18 cellular contexts compared by ENCODE assay signal in the genomic region with DNA sequence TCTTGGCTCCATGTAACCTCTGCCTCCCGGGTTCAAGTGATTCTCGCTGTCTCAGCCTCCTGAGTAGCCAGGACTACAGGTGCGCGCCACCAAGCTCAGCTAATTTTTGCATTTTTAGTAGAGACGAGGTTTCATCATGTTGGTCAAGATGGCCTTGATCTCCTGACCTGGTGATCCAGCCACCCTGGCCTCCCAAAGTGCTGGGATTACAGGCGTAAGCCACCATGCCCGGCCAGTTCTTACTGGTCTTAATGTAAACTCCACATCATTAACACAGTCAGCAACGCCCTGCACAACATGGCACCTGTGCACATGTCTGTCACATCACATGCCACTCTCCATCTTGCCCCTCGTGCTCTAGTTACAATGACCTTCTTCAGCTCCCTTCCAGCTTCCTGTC. TPM values are rescaled to one million over a fixed set of nuclear protein-coding genes. Genes with fewer than 3 reads are reported as not detected.
DNase-seq lines count a peak whose midpoint lies in the region; ATAC-seq, FAIRE-seq and TF ChIP-seq lines count a peak whose summit lies in the region.
"Had no signal": no experiment of that assay in that cellular context is flagged by ENCODE, and none has a peak within 500 bp of the region (broad histone marks: within the 10 kb centered on the region; RNA-seq: fewer than 3 reads in every experiment).

No MANE protein-coding gene starts in this region.

- CTCF ChIA-PET in K562 (lab: Yijun Ruan, JAX; ENCODE audit: low intra/inter-chr PET ratio): no interaction called here

- DNase-seq in K562 (ENCODE audit: extremely low read depth in 1 of 4, low spot score in 3 of 4): no peak
- DNase-seq in kidney: peak; percentile 43
- peak; percentile 31 for DNase-seq in posterior vena cava (ENCODE audit: low spot score)
- no peak for DNase-seq in midbrain (lab: John Stamatoyannopoulos, UW)
- DNase-seq in T-helper 1 cell: no peak
- DNase-seq: C1 segment of cervical spinal cord; Calu3; CD4-positive, alpha-beta memory T cell; COR-L47; DMS53; DND-41; GM23248; H9 had no signal

- no TSS peak for BruUV-seq in K562 (replicated peaks; lab: Mats Ljungman, UMichigan)

- no peaks in the 10 kb centered on the region for H3K9me1 ChIP-seq in K562 (ENCODE audit: control insufficient read depth, insufficient read depth, low read length)

- intact Hi-C loops in K562 (cut with micrococcal nuclease): no loop called here
- intact Hi-C loops in kidney (cut with DNase I): no loop called here
- intact Hi-C loops in posterior vena cava (cut with DNase I): no loop called here

- in situ Hi-C loops in K562 (cut with MboI): no loop called here

- no peaks in the 10 kb centered on the region for H3K79me2 ChIP-seq in K562 (ENCODE audit: control insufficient read depth, insufficient read depth, low read length)

- peaks cover 2 to 8% of the 10 kb centered on the region in 2 experiments for H3K4me1 ChIP-seq in K562 (replicated peaks in 1 of 2; ENCODE audit: control insufficient read depth in 2 of 2, insufficient read depth in 2 of 2, low read length in 2 of 2)
- no peaks in the 10 kb centered on the region for H3K4me1 ChIP-seq in kidney (ENCODE audit: control insufficient read depth in 1 of 2, insufficient read depth in 1 of 2, low read depth in 1 of 2, low read length in 2 of 2)

- H3K4me3 ChIP-seq in K562 (no peak overlapping the region), kidney (ENCODE audit: low read length in 2 of 2) (no peak overlapping the region)
- H3K4me3 ChIP-seq: GM23248 had no signal

- no peak for TF ChIP-seq POLR2A in K562 (conservative IDR thresholded peaks at IDR 0.05)

- no peak for TF ChIP-seq EP300 in K562 (IDR thresholded peaks at IDR 0.05; ENCODE audit: low read length)

- no peaks in the 10 kb centered on the region for H3K27me3 ChIP-seq in K562 (ENCODE audit: control insufficient read depth in 2 of 2, insufficient read depth in 2 of 2, low read length in 2 of 2)

- POLR2A ChIA-PET in K562 (lab: Yijun Ruan, JAX): interaction anchor here (1.6 kb wide), 1 partner anchor 11 kb away, joined by 4 read pairs; no protein-coding TSS in a partner anchor

- no peak for ATAC-seq in K562
- no peak for ATAC-seq in HG03135 (IDR thresholded peaks at IDR 0.05; ENCODE audit: unreplicated experiment)
- ATAC-seq: HCT116 had no signal

- H3K9me3 ChIP-seq in K562 (replicated peaks; ENCODE audit: control insufficient read depth, insufficient read depth, low read depth, low read length) (no peaks in the 10 kb centered on the region), kidney (ENCODE audit: control insufficient read depth in 1 of 2, low read length in 2 of 2) (no peaks in the 10 kb centered on the region)

- TF ChIP-seq RAD21 in K562 (CRISPR knock-in tag; conservative IDR thresholded peaks at IDR 0.05 in 1 of 2, IDR thresholded peaks at IDR 0.05 in 1 of 2): no peak

- H3K9ac ChIP-seq in K562 (ENCODE audit: insufficient read depth in 1 of 2, low read depth in 2 of 2, low read length in 2 of 2) (no peak overlapping the region), kidney (ENCODE audit: low read length in 2 of 2) (no peak overlapping the region)
- H3K9ac ChIP-seq: GM23248 had no signal

- H3K36me3 ChIP-seq in K562 (ENCODE audit: control insufficient read depth, insufficient read depth, low read length) (no peaks in the 10 kb centered on the region), kidney (ENCODE audit: control insufficient read depth in 1 of 2, insufficient read depth in 2 of 2, low read length in 2 of 2) (no peaks in the 10 kb centered on the region)

- TF ChIP-seq CTCF in K562 (IDR thresholded peaks at IDR 0.05 in 2 of 3, conservative IDR thresholded peaks at IDR 0.05 in 1 of 3; ENCODE audit: insufficient read depth in 2 of 3, low read depth in 1 of 3, low read length in 3 of 3) (no peak), kidney (IDR thresholded peaks at IDR 0.05; ENCODE audit: borderline replicate concordance, extremely low read depth, insufficient read depth) (no peak)

- H3K27ac ChIP-seq in K562 (ENCODE audit: extremely low read depth, low read depth, low read length) (no peak overlapping the region), kidney (ENCODE audit: low read depth in 2 of 2, low read length in 2 of 2) (no peak overlapping the region)
- H3K27ac ChIP-seq: GM23248 had no signal

- FAIRE-seq in K562 (lab: Jason Lieb, UNC) (no peak), kidney (lab: Jason Lieb, UNC) (no peak)
- FAIRE-seq: G401.6, GM12892, GM19239 had no signal

- WGBS in K562 (ENCODE audit: insufficient coverage, low coverage, missing lambda C conversion rate): 64% methylated on average over 9 of the region's 9 CpGs

- H4K20me1 ChIP-seq in K562 (replicated peaks; ENCODE audit: control insufficient read depth, insufficient read depth, low read length): no peaks in the 10 kb centered on the region

- H2AFZ ChIP-seq in K562 (ENCODE audit: low read depth, low read length): peak overlapping the region; percentile 32
- H2AFZ ChIP-seq: GM23248 had no signal

- no peak overlapping the region for H3K4me2 ChIP-seq in K562 (ENCODE audit: insufficient read depth, low read length)

TF ChIP-seq in K562, 482 proteins besides CTCF, POLR2A, EP300 and RAD21 (continues in another document):
- TF ChIP-seq XRCC5 (IDR thresholded peaks at IDR 0.05; ENCODE audit: low read depth, low read length): no peak
- TF ChIP-seq COPS2 (conservative IDR thresholded peaks at IDR 0.05): no peak
- TF ChIP-seq ARHGAP35 (IDR thresholded peaks at IDR 0.05; ENCODE audit: partially characterized antibody): no peak
- no peak for TF ChIP-seq CHD2 (IDR thresholded peaks at IDR 0.05; ENCODE audit: low read depth, low read length)
- TF ChIP-seq FOS (IDR thresholded peaks at IDR 0.05; ENCODE audit: extremely low read depth, insufficient read length): no peak
- TF ChIP-seq MEIS2 (IDR thresholded peaks at IDR 0.05; ENCODE audit: partially characterized antibody): no peak
- TF ChIP-seq SP1 (CRISPR knock-in tag; IDR thresholded peaks at IDR 0.05): no peak
- no peak for TF ChIP-seq ETV1 (tag; conservative IDR thresholded peaks at IDR 0.05; ENCODE audit: low read depth)
- TF ChIP-seq ASH1L (IDR thresholded peaks at IDR 0.05; ENCODE audit: borderline replicate concordance, low read depth, partially characterized antibody): no peak
- TF ChIP-seq ZNF134 (CRISPR knock-in tag; conservative IDR thresholded peaks at IDR 0.05): no peak

RNA-seq across cellular contexts. Expression of gene KIF3C, which starts 5.8 kb away (rescaled TPM):
- total RNA-seq in K562 (2011; cell fraction: chromatin; rRNA removed; ENCODE audit: low replicate concordance): 12.0 and 22.8 TPM in 2 replicates
- total RNA-seq in K562 (2011; cell fraction: nucleolus; rRNA removed): 10.4 and 12.0 TPM in 2 replicates
- total RNA-seq in K562 (2011; cell fraction: nucleoplasm; rRNA removed): 8.7 and 9.9 TPM in 2 replicates
- 3.3 and 5.9 TPM in 2 replicates for total RNA-seq in K562 (2014; rRNA removed)
- total RNA-seq in K562 (2014; rRNA removed; fragmentation: Illumina TruSeq; extraction: Trizol): 1.9 and 2.1 TPM in 2 replicates
- total RNA-seq in K562 (2015; rRNA removed; fragmentation: Illumina TruSeq; extraction: Trizol): 1.6 and 1.8 TPM in 2 replicates
- total RNA-seq in K562 (2021): 6.1 and 6.7 TPM in 2 replicates
- polyA plus RNA-seq in K562 (2011; rRNA removed): 3.1 and 3.3 TPM in 2 replicates
- 3.2 and 3.9 TPM in 2 replicates for polyA plus RNA-seq in K562 (2011; cell fraction: cytosol; rRNA removed)
- polyA plus RNA-seq in K562 (2011; cell fraction: nucleus; rRNA removed): 2.2 and 3.3 TPM in 2 replicates
- 4.8 and 6.5 TPM in 2 replicates for polyA plus RNA-seq in K562 (2012)
- polyA plus RNA-seq in K562 (2014; fragmentation: Illumina TruSeq; extraction: Trizol): 4.0 and 5.0 TPM in 2 replicates
- polyA plus RNA-seq in K562 (2014; fragmentation: Nextera tagmentation; extraction: Ambion mirVana): under 1 TPM; 0.69 to 0.88 TPM
- 3.3 and 3.4 TPM in 2 replicates for polyA plus RNA-seq in K562 (2014; rRNA removed)
- 3.7 and 6.1 TPM in 2 replicates for polyA minus RNA-seq in K562 (2011; rRNA and poly(A)+ RNA removed)
- polyA minus RNA-seq in K562 (2011; cell fraction: cytosol; rRNA and poly(A)+ RNA removed): 4.3 and 4.5 TPM in 2 replicates
- polyA minus RNA-seq in K562 (2011; cell fraction: nucleus; rRNA and poly(A)+ RNA removed): 4.4 and 7.3 TPM in 2 replicates
- 4.8 TPM for total RNA-seq in kidney
- 1.9 TPM for polyA plus RNA-seq in kidney (ENCODE audit: insufficient read depth, low read depth, low replicate concordance)
- 10 to 100 TPM in 1 of 2 donors, 1 to 10 TPM in 1; 3.9 to 10.9 TPM for total RNA-seq in posterior vena cava

RNA-seq across cellular contexts. Expression of gene RAB10, which starts 45.8 kb away (rescaled TPM):
- total RNA-seq in K562 (2011; cell fraction: chromatin; rRNA removed; ENCODE audit: low replicate concordance): 50.3 and 59.4 TPM in 2 replicates
- 56.7 and 62.9 TPM in 2 replicates for total RNA-seq in K562 (2011; cell fraction: nucleolus; rRNA removed)
- 57.3 and 84.3 TPM in 2 replicates for total RNA-seq in K562 (2011; cell fraction: nucleoplasm; rRNA removed)
- total RNA-seq in K562 (2014; rRNA removed) (116 and 159 TPM in 2 replicates), K562 (2014; rRNA removed; fragmentation: Illumina TruSeq; extraction: Trizol) (149 and 158 TPM in 2 replicates), K562 (2015; rRNA removed; fragmentation: Illumina TruSeq; extraction: Trizol) (145 and 157 TPM in 2 replicates), K562 (2021) (166 and 176 TPM in 2 replicates), kidney (122 TPM), posterior vena cava (10 to 100 TPM; 86.1 to 94.6 TPM)
- polyA plus RNA-seq in K562 (2011; rRNA removed) (96.0 and 147 TPM in 2 replicates), K562 (2014; fragmentation: Illumina TruSeq; extraction: Trizol) (134 and 214 TPM in 2 replicates), K562 (2014; fragmentation: Nextera tagmentation; extraction: Ambion mirVana) (10 to 100 TPM; 25.1 to 35.7 TPM), K562 (2014; rRNA removed) (148 and 197 TPM in 2 replicates), kidney (ENCODE audit: insufficient read depth, low read depth, low replicate concordance) (59.8 TPM)
- polyA plus RNA-seq in K562 (2011; cell fraction: cytosol; rRNA removed): 49.4 and 88.1 TPM in 2 replicates
- polyA plus RNA-seq in K562 (2011; cell fraction: nucleus; rRNA removed): 23.8 and 27.1 TPM in 2 replicates
- polyA plus RNA-seq in K562 (2012): 104 and 127 TPM in 2 replicates
- 400 and 439 TPM in 2 replicates for polyA minus RNA-seq in K562 (2011; rRNA and poly(A)+ RNA removed)
- 74.6 and 128 TPM in 2 replicates for polyA minus RNA-seq in K562 (2011; cell fraction: cytosol; rRNA and poly(A)+ RNA removed)
- polyA minus RNA-seq in K562 (2011; cell fraction: nucleus; rRNA and poly(A)+ RNA removed): 25.2 and 34.9 TPM in 2 replicates

Comparison
In these comparisons a context has a peak if more than half of its experiments do, and no peak if none do; other contexts are left out.
1. DNase-seq: peak in kidney (single experiment) and posterior vena cava (single experiment); none in K562 (0 of 4), midbrain (single experiment) and T-helper 1 cell (0 of 5).